24 cellular contexts compared by ENCODE assay signal in genomic region chr2:75133621-75134020, GRCh38.
"Had no signal": no experiment of that assay in that cellular context is flagged by ENCODE, and none has a peak within 500 bp of the region (broad histone marks: within the 10 kb centered on the region; RNA-seq: fewer than 3 reads in every experiment).

No MANE protein-coding gene starts in this region.

- H3K79me2 ChIP-seq: parathyroid adenoma had no signal

- H3K9me3 ChIP-seq: esophagus squamous epithelium, gastrocnemius medialis, neutrophil, right lobe of liver, stomach, testis, upper lobe of right lung, uterus had no signal

- H3K27ac ChIP-seq: esophagus squamous epithelium, gastrocnemius medialis, neutrophil, parathyroid adenoma, right lobe of liver, stomach, testis, tibial nerve, upper lobe of right lung had no signal

- DNase-seq: central memory CD4-positive, alpha-beta T cell; effector CD8-positive, alpha-beta T cell; endodermal cell; esophagus squamous epithelium; foreskin fibroblast; gastrocnemius medialis; head of caudate nucleus; natural killer cell; right lobe of liver; small intestine; stimulated activated CD4-positive, alpha-beta T cell treated with anti-CD3 and anti-CD28 coated beads, Interleukin-12 subunit alpha, Interleukin-12 subunit beta, amount 100 ng/mL, for 4 hours; stimulated activated CD4-positive, alpha-beta T cell treated with anti-CD3 and anti-CD28 coated beads, Interleukin-1b, Interleukin-23, amount 100 ng/mL, for 48 hours; stimulated activated CD4-positive, alpha-beta T cell treated with anti-CD3 and anti-CD28 coated beads, Interleukin-4, amount 100 ng/mL, for 1 hour; stimulated activated CD8-positive, alpha-beta memory T cell treated with anti-CD3 and anti-CD28 coated beads, Interleukin-4, amount 100 ng/mL, for 48 hours; stimulated activated naive CD4-positive, alpha-beta T cell treated with Interleukin-2 at 50 U/mL for 16 hours; stomach; testis; upper lobe of right lung; uterus had no signal

- H3K4me1 ChIP-seq: gastrocnemius medialis, parathyroid adenoma, testis, uterus had no signal

- ATAC-seq: gastrocnemius medialis, left lobe of liver, natural killer cell, right lobe of liver, upper lobe of right lung had no signal

- H3K9ac ChIP-seq: parathyroid adenoma had no signal

- H2AFZ ChIP-seq: parathyroid adenoma had no signal

- H3K36me3 ChIP-seq: esophagus squamous epithelium, gastrocnemius medialis, neutrophil, right lobe of liver, stomach, tibial nerve, upper lobe of right lung, uterus had no signal

- H3K4me3 ChIP-seq: esophagus squamous epithelium, gastrocnemius medialis, lung, right lobe of liver, stomach, testis, tibial nerve, upper lobe of right lung, uterus had no signal

- H3K27me3 ChIP-seq: esophagus squamous epithelium, gastrocnemius medialis, right lobe of liver, stomach, testis, tibial nerve, upper lobe of right lung, uterus had no signal
